15 cellular contexts compared by ENCODE assay signal in the genomic region with DNA sequence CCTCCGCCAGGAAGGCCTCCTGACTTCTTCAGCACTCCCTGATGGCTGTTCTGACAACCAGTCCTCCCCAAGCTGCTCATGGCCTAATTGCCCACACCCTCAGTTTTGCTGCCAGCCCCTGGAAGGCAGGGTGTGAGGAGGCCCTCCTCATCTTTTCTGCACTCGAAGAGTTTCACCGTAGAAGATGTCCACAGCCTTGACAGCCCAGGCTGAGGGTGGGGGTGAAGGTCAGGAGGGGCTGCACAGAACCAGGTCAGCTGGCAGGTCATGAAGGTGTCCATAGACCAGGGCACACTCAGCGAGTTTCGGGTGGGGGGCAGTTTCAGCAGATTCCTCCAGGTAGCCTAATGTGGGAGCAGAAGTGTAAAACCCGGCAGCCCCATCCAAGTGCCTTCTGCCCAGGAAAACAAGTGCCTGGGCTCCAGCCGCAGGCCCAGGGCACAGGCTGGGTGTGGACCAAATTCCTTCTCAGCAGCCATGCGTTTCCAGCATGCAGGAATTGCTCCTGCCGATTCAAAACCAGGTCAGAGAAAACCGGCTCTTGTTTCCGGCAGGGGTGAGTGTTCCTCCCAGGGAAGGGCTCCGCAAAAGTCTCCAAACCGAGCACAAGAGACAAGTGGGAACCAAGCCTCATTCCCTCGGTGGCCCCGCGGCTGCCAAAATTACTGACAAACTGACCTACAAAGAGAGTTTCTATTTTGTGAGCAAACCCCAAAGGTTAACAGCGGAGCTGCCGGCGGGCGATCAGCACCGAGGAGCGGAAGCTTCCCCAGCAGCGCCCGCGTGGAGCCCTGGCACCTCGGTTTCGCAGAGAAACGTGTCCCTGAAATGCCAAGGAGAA.
DNase-seq lines count a peak whose midpoint lies in the region; ATAC-seq and TF ChIP-seq lines count a peak whose summit lies in the region.
"Had no signal": no experiment of that assay in that cellular context is flagged by ENCODE, and none has a peak within 500 bp of the region (broad histone marks: within the 10 kb centered on the region; RNA-seq: fewer than 3 reads in every experiment).

No MANE protein-coding gene starts in this region.

- ATAC-seq in thoracic aorta (ENCODE audit: insufficient number of reproducible peaks, low FRiP score, low read depth) (no peak), GM18868 (IDR thresholded peaks at IDR 0.05; ENCODE audit: unreplicated experiment) (no peak), HG03571 (IDR thresholded peaks at IDR 0.05; ENCODE audit: unreplicated experiment) (no peak)
- ATAC-seq: mucosa of descending colon had no signal

- H3K4me1 ChIP-seq in thoracic aorta (ENCODE audit: control insufficient read depth in 1 of 2, low read depth in 2 of 2), result peaks cover 0 to 11% of the 10 kb centered on the region in 2 donors
- H3K4me1 ChIP-seq: adrenal gland had no signal

- H3K27me3 ChIP-seq in thoracic aorta (replicated peaks; ENCODE audit: insufficient read depth), result no peaks in the 10 kb centered on the region
- H3K27me3 ChIP-seq: adrenal gland, MG63 had no signal

- no peaks in the 10 kb centered on the region for H3K9me3 ChIP-seq in thoracic aorta
- H3K9me3 ChIP-seq: adrenal gland, MG63, mucosa of descending colon had no signal

- H3K27ac ChIP-seq in thoracic aorta, result no peak overlapping the region
- H3K27ac ChIP-seq: C4-2B had no signal

- TF ChIP-seq CTCF in thoracic aorta (IDR thresholded peaks at IDR 0.05), result no peak

- TF ChIP-seq RAD21 in Ishikawa (IDR thresholded peaks at IDR 0.05; ENCODE audit: low read depth), result 0 out of 2 replicates have a peak, but pooled peaks have one; percentile 8

- no peaks in the 10 kb centered on the region for H3K36me3 ChIP-seq in thoracic aorta
- H3K36me3 ChIP-seq: adrenal gland, MG63 had no signal

- peak overlapping the region; percentile 6 for H3K4me3 ChIP-seq in thoracic aorta
- H3K4me3 ChIP-seq: adrenal gland, MG63, mucosa of descending colon had no signal

- peak; percentile 42; the same call in 1 of the 2 replicates for TF ChIP-seq EP300 in Ishikawa (IDR thresholded peaks at IDR 0.05; ENCODE audit: borderline replicate concordance)

- DNase-seq in ecto neural progenitor cell (ENCODE audit: low spot score), result peak; percentile 50
- DNase-seq in midbrain (lab: John Stamatoyannopoulos, UW), result peak; percentile 11
- DNase-seq in thoracic aorta (ENCODE audit: low spot score), result no peak
- no peak for DNase-seq in NOMO-1 treated with dmso at 0.1 percent for 144 hours (lab: John Stamatoyannopoulos, UW; ENCODE audit: unreplicated experiment)
- DNase-seq: activated CD4-positive, alpha-beta T cell treated with anti-CD3 and anti-CD28 coated beads, Interleukin-2, amount 10 ng/mL, durations not matched to agents 24 days and 14 days; central memory CD4-positive, alpha-beta T cell; MG63; mucosa of descending colon; NCI-H1930; NCI-H526 treated with DMSO at 0.1 percent for 48 hours had no signal

TF ChIP-seq in Ishikawa, 13 proteins besides CTCF, POLR2A, EP300 and RAD21:
- TF ChIP-seq CREB1 (IDR thresholded peaks at IDR 0.05; ENCODE audit: low read depth) (no peak), YY1 (IDR thresholded peaks at IDR 0.05; ENCODE audit: low read depth) (peak; percentile 28; the same call in 1 of the 2 replicates), TEAD4 (IDR thresholded peaks at IDR 0.05) (peak; percentile 85), FOXM1 (IDR thresholded peaks at IDR 0.05; ENCODE audit: borderline replicate concordance, low read depth) (no peak), EGR1 (IDR thresholded peaks at IDR 0.05) (no peak), NFIC (IDR thresholded peaks at IDR 0.05) (0 out of 2 replicates have a peak, but pooled peaks have one; percentile 28), ZBTB7A (IDR thresholded peaks at IDR 0.05; ENCODE audit: low read depth) (no peak), CEBPB (IDR thresholded peaks at IDR 0.05) (no peak), TCF12 (IDR thresholded peaks at IDR 0.05; ENCODE audit: low read depth) (peak; percentile 58; the same call in 1 of the 2 replicates), TAF1 (IDR thresholded peaks at IDR 0.05; ENCODE audit: low read depth) (no peak)
- TF ChIP-seq, protein P1, sequence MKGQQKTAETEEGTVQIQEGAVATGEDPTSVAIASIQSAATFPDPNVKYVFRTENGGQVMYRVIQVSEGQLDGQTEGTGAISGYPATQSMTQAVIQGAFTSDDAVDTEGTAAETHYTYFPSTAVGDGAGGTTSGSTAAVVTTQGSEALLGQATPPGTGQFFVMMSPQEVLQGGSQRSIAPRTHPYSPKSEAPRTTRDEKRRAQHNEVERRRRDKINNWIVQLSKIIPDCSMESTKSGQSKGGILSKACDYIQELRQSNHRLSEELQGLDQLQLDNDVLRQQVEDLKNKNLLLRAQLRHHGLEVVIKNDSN (IDR thresholded peaks at IDR 0.05), result no peak
- TF ChIP-seq, protein P2, sequence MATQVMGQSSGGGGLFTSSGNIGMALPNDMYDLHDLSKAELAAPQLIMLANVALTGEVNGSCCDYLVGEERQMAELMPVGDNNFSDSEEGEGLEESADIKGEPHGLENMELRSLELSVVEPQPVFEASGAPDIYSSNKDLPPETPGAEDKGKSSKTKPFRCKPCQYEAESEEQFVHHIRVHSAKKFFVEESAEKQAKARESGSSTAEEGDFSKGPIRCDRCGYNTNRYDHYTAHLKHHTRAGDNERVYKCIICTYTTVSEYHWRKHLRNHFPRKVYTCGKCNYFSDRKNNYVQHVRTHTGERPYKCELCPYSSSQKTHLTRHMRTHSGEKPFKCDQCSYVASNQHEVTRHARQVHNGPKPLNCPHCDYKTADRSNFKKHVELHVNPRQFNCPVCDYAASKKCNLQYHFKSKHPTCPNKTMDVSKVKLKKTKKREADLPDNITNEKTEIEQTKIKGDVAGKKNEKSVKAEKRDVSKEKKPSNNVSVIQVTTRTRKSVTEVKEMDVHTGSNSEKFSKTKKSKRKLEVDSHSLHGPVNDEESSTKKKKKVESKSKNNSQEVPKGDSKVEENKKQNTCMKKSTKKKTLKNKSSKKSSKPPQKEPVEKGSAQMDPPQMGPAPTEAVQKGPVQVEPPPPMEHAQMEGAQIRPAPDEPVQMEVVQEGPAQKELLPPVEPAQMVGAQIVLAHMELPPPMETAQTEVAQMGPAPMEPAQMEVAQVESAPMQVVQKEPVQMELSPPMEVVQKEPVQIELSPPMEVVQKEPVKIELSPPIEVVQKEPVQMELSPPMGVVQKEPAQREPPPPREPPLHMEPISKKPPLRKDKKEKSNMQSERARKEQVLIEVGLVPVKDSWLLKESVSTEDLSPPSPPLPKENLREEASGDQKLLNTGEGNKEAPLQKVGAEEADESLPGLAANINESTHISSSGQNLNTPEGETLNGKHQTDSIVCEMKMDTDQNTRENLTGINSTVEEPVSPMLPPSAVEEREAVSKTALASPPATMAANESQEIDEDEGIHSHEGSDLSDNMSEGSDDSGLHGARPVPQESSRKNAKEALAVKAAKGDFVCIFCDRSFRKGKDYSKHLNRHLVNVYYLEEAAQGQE (IDR thresholded peaks at IDR 0.05; ENCODE audit: low read depth), result no peak
- TF ChIP-seq, protein P3, sequence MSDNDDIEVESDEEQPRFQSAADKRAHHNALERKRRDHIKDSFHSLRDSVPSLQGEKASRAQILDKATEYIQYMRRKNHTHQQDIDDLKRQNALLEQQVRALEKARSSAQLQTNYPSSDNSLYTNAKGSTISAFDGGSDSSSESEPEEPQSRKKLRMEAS (IDR thresholded peaks at IDR 0.05), result peak; percentile 68

Comparison
In these comparisons a context has a peak if more than half of its experiments do, and no peak if none do; other contexts are left out.
1. DNase-seq: peak in ecto neural progenitor cell (single experiment) and midbrain (single experiment); none in thoracic aorta (single experiment) and NOMO-1 treated with dmso at 0.1 percent for 144 hours (single experiment).